Comparison of ENCODE assay signal across 19 cellular contexts in genomic region chr14:101463566-101464171, GRCh38.
DNase-seq lines count a peak whose midpoint lies in the region; ATAC-seq, FAIRE-seq and TF ChIP-seq lines count a peak whose summit lies in the region.
"Had no signal": no experiment of that assay in that cellular context is flagged by ENCODE, and none has a peak within 500 bp of the region (broad histone marks: within the 10 kb centered on the region; RNA-seq: fewer than 3 reads in every experiment).

No MANE protein-coding gene starts in this region.

- no peak overlapping the region for H3K4me2 ChIP-seq in HepG2 (ENCODE audit: low read depth, low read length)

- no peaks in the 10 kb centered on the region for H3K79me2 ChIP-seq in HepG2 (ENCODE audit: insufficient read depth, low read length)

- 0% methylated on average over 1 of the region's 1 CpG for WGBS in HepG2 (ENCODE audit: low lambda C conversion rate)

- TF ChIP-seq EP300 in HepG2 (IDR thresholded peaks at IDR 0.05; ENCODE audit: low read depth in 2 of 2, low read length in 2 of 2): no peak
- TF ChIP-seq EP300 in HepG2 (CRISPR knock-in tag; IDR thresholded peaks at IDR 0.05; ENCODE audit: borderline replicate concordance): no peak

- H3K4me1 Mint-ChIP-seq in activated CD8-positive, alpha-beta memory T cell treated with anti-CD3 and anti-CD28 coated beads, Interleukin-2, amount 10 ng/mL, durations not matched to agents 7 days and 5 days: no peaks in the 10 kb centered on the region
- peaks cover 13% of the 10 kb centered on the region for H3K4me1 Mint-ChIP-seq in progenitor cell of endocrine pancreas (ENCODE audit: low read depth)

- H3K27me3 ChIP-seq in RWPE2 (ENCODE audit: insufficient read depth, poor library complexity, severe bottlenecking) (peaks cover 9% of the 10 kb centered on the region), HepG2 (ENCODE audit: control insufficient read depth in 1 of 2, insufficient read depth in 2 of 2, low read length in 2 of 2) (peaks cover 4 to 54% of the 10 kb centered on the region in 2 experiments; a peak in 4 of 5 replicates)

- no peak overlapping the region for H3K27ac ChIP-seq in RWPE2 (ENCODE audit: poor library complexity, severe bottlenecking)
- H3K27ac ChIP-seq in HepG2 (ENCODE audit: extremely low read length, insufficient read depth, low read length): no peak overlapping the region
- H3K27ac ChIP-seq: RWPE1 had no signal

- ATAC-seq in activated CD8-positive, alpha-beta memory T cell treated with anti-CD3 and anti-CD28 coated beads, Interleukin-2, amount 10 ng/mL, durations not matched to agents 7 days and 5 days: no peak
- ATAC-seq in RWPE2 (ENCODE audit: low read depth) (0 out of 3 replicates have a peak, but pooled peaks have one; percentile 20), HepG2 (no peak), HG03045 (IDR thresholded peaks at IDR 0.05; ENCODE audit: unreplicated experiment) (no peak), HG03280 (IDR thresholded peaks at IDR 0.05; ENCODE audit: unreplicated experiment) (no peak)

- TF ChIP-seq RAD21 in HepG2 (CRISPR knock-in tag; IDR thresholded peaks at IDR 0.05): no peak

- no peak for TF ChIP-seq POLR2A in HepG2 (IDR thresholded peaks at IDR 0.05; ENCODE audit: insufficient read depth in 1 of 2, low read depth in 2 of 2, low read length in 2 of 2)
- no peak for TF ChIP-seq POLR2A in GM12891 (IDR thresholded peaks at IDR 0.05; ENCODE audit: low read depth, low read length)

- CTCF ChIA-PET in activated CD8-positive, alpha-beta memory T cell treated with anti-CD3 and anti-CD28 coated beads, Interleukin-2, amount 10 ng/mL, durations not matched to agents 7 days and 5 days (lab: Charles Lee): no interaction called here
- CTCF ChIA-PET in HepG2 (lab: Yijun Ruan, JAX; ENCODE audit: low intra/inter-chr PET ratio, low total read pairs): no interaction called here

- intact Hi-C loops in HepG2 (cut with micrococcal nuclease; ENCODE audit: unreplicated experiment): no loop called here

- TF ChIP-seq CTCF in RWPE2 (IDR thresholded peaks at IDR 0.05; ENCODE audit: poor library complexity, severe bottlenecking) (no peak), HepG2 (CRISPR knock-in tag; IDR thresholded peaks at IDR 0.05) (no peak), progenitor cell of endocrine pancreas (IDR thresholded peaks at IDR 0.05; ENCODE audit: unreplicated experiment) (no peak)

- peak; percentile 7 for DNase-seq in activated CD8-positive, alpha-beta memory T cell treated with anti-CD3 and anti-CD28 coated beads, Interleukin-2, amount 10 ng/mL, durations not matched to agents 7 days and 5 days
- DNase-seq in activated CD8-positive, alpha-beta memory T cell treated with anti-CD3 and anti-CD28 coated beads, Interleukin-2, amount 50 U/mL, for 48 hours: no peak
- no peak for DNase-seq in RWPE2 (ENCODE audit: low spot score)
- DNase-seq in HepG2 (ENCODE audit: low spot score): no peak
- DNase-seq in progenitor cell of endocrine pancreas (ENCODE audit: low spot score, unreplicated experiment): peak; percentile 5
- DNase-seq in GM12891 (ENCODE audit: insufficient read length, low spot score): no peak
- DNase-seq: BE2C, Caco-2, HCEC 1CT, KG1, NCI-H1417, NCI-H187, NCI-H226, NCI-H524 treated with DMSO at 0.1 percent for 48 hours had no signal

- BruUV-seq in HepG2 (replicated peaks; lab: Mats Ljungman, UMichigan): no TSS peak

- H3K4me3 ChIP-seq in RWPE2 (ENCODE audit: severe bottlenecking) (no peak overlapping the region), HepG2 (replicated peaks in 1 of 3; ENCODE audit: insufficient read depth in 1 of 3, low read depth in 2 of 3, low read length in 3 of 3) (no peak overlapping the region)

- H3K4me1 ChIP-seq in RWPE2 (ENCODE audit: insufficient read depth, poor library complexity, severe bottlenecking) (no peaks in the 10 kb centered on the region), HepG2 (ENCODE audit: insufficient read depth, low read length) (peaks cover 15% of the 10 kb centered on the region)
- H3K4me1 ChIP-seq: BE2C had no signal

- H2AFZ ChIP-seq in HepG2 (ENCODE audit: low read length): no peak overlapping the region

- FAIRE-seq in HepG2 (lab: Jason Lieb, UNC): no peak
- FAIRE-seq in GM12891 (lab: Jason Lieb, UNC): no peak
- FAIRE-seq: G401.6 had no signal

- H3K36me3 ChIP-seq in RWPE2 (ENCODE audit: low read depth) (no peaks in the 10 kb centered on the region), HepG2 (replicated peaks in 1 of 2; ENCODE audit: control insufficient read depth in 1 of 2, insufficient read depth in 2 of 2, low read length in 2 of 2) (no peaks in the 10 kb centered on the region)
- H3K36me3 ChIP-seq: BE2C had no signal

- H3K36me3 Mint-ChIP-seq in activated CD8-positive, alpha-beta memory T cell treated with anti-CD3 and anti-CD28 coated beads, Interleukin-2, amount 10 ng/mL, durations not matched to agents 7 days and 5 days: no peaks in the 10 kb centered on the region
- no peaks in the 10 kb centered on the region for H3K36me3 Mint-ChIP-seq in progenitor cell of endocrine pancreas (ENCODE audit: insufficient read depth)

- H3K9ac ChIP-seq in HepG2 (ENCODE audit: insufficient read depth, low read depth, low read length): no peak overlapping the region

- POLR2A ChIA-PET in HepG2 (lab: Yijun Ruan, JAX): no interaction called here

- no peaks in the 10 kb centered on the region for H3K9me3 Mint-ChIP-seq in activated CD8-positive, alpha-beta memory T cell treated with anti-CD3 and anti-CD28 coated beads, Interleukin-2, amount 10 ng/mL, durations not matched to agents 7 days and 5 days (ENCODE audit: low read depth)
- no peaks in the 10 kb centered on the region for H3K9me3 Mint-ChIP-seq in progenitor cell of endocrine pancreas (ENCODE audit: low read depth)
- H3K9me3 Mint-ChIP-seq: CD4-positive, alpha-beta T cell had no signal

- H3K4me3 Mint-ChIP-seq in activated CD8-positive, alpha-beta memory T cell treated with anti-CD3 and anti-CD28 coated beads, Interleukin-2, amount 10 ng/mL, durations not matched to agents 7 days and 5 days: no peak overlapping the region
- no peak overlapping the region for H3K4me3 Mint-ChIP-seq in progenitor cell of endocrine pancreas (ENCODE audit: low read depth)
- H3K4me3 Mint-ChIP-seq: CD4-positive, alpha-beta T cell had no signal

- in situ Hi-C loops in HepG2 (cut with HindIII; ENCODE audit: extremely low pct_ligation_motif_present, low pct_unique_long_range_greater_than_20kb): no loop called here

- H4K20me1 ChIP-seq in HepG2 (ENCODE audit: insufficient read depth, low read length): no peaks in the 10 kb centered on the region

- peaks cover 21% of the 10 kb centered on the region for H3K27me3 Mint-ChIP-seq in activated CD8-positive, alpha-beta memory T cell treated with anti-CD3 and anti-CD28 coated beads, Interleukin-2, amount 10 ng/mL, durations not matched to agents 7 days and 5 days
- H3K27me3 Mint-ChIP-seq in progenitor cell of endocrine pancreas: peaks cover 37% of the 10 kb centered on the region

- H3K9me3 ChIP-seq in RWPE2 (ENCODE audit: severe bottlenecking) (no peaks in the 10 kb centered on the region), HepG2 (ENCODE audit: low read length) (no peaks in the 10 kb centered on the region)
- H3K9me3 ChIP-seq: BE2C, Caco-2 had no signal

- no peak overlapping the region for H3K27ac Mint-ChIP-seq in activated CD8-positive, alpha-beta memory T cell treated with anti-CD3 and anti-CD28 coated beads, Interleukin-2, amount 10 ng/mL, durations not matched to agents 7 days and 5 days
- H3K27ac Mint-ChIP-seq in progenitor cell of endocrine pancreas: no peak overlapping the region
- H3K27ac Mint-ChIP-seq: CD4-positive, alpha-beta T cell had no signal

TF ChIP-seq in GM12891, 5 proteins besides CTCF, POLR2A, EP300 and RAD21:
- no peak for TF ChIP-seq SPI1 (IDR thresholded peaks at IDR 0.05; ENCODE audit: low read depth, low read length)
- TF ChIP-seq POU2F2 (IDR thresholded peaks at IDR 0.05; ENCODE audit: low read depth, low read length): no peak
- TF ChIP-seq PAX5 (IDR thresholded peaks at IDR 0.05; ENCODE audit: insufficient read depth, low read length, severe bottlenecking): no peak
- no peak for TF ChIP-seq TAF1 (IDR thresholded peaks at IDR 0.05; ENCODE audit: low read depth, low read length)
- TF ChIP-seq POLR2AphosphoS5 (IDR thresholded peaks at IDR 0.05; ENCODE audit: low read depth, low read length): no peak

Comparison
In these comparisons a context has a peak if more than half of its experiments do, and no peak if none do; other contexts are left out.
1. DNase-seq: peak in activated CD8-positive, alpha-beta memory T cell treated with anti-CD3 and anti-CD28 coated beads, Interleukin-2, amount 10 ng/mL, durations not matched to agents 7 days and 5 days (single experiment) and progenitor cell of endocrine pancreas (single experiment); none in activated CD8-positive, alpha-beta memory T cell treated with anti-CD3 and anti-CD28 coated beads, Interleukin-2, amount 50 U/mL, for 48 hours (single experiment), RWPE2 (single experiment), HepG2 (single experiment) and GM12891 (single experiment).